15 cellular contexts compared by ENCODE assay signal in genomic region chr5:60671899-60672692, GRCh38. TPM values are rescaled to one million over a fixed set of nuclear protein-coding genes. Genes with fewer than 3 reads are reported as not detected.
DNase-seq lines count a peak whose midpoint lies in the region; ATAC-seq and TF ChIP-seq lines count a peak whose summit lies in the region.
"Had no signal": no experiment of that assay in that cellular context is flagged by ENCODE, and none has a peak within 500 bp of the region (broad histone marks: within the 10 kb centered on the region; RNA-seq: fewer than 3 reads in every experiment).

No MANE protein-coding gene starts in this region.

- WGBS in endodermal cell (ENCODE audit: insufficient coverage in 1 of 2, insufficient read length in 1 of 2), 2 experiments = 76 to 91% methylated on average over 2 to 6 of the region's 6 CpGs

- intact Hi-C loops in Right ventricle myocardium superior (cut with DNase I) = no loop called here

- ATAC-seq in HG02973 (IDR thresholded peaks at IDR 0.05; ENCODE audit: unreplicated experiment) (no peak), Right ventricle myocardium superior (ENCODE audit: poor library complexity) (no peak)

- no peaks in the 10 kb centered on the region for H3K36me3 Mint-ChIP-seq in endodermal cell (ENCODE audit: low read depth)
- peaks cover under 1% of the 10 kb centered on the region for H3K36me3 Mint-ChIP-seq in nephron (ENCODE audit: low read depth)
- H3K36me3 Mint-ChIP-seq in endothelial cell (ENCODE audit: low read depth, unreplicated experiment) = no peaks in the 10 kb centered on the region

- peak overlapping the region; percentile 64 for H3K27ac Mint-ChIP-seq in endodermal cell
- peak overlapping the region; percentile 49 to 94 (median 81) for H3K27ac Mint-ChIP-seq in nephron
- no peak overlapping the region for H3K27ac Mint-ChIP-seq in endothelial cell (ENCODE audit: unreplicated experiment)

- no peaks in the 10 kb centered on the region for H3K36me3 ChIP-seq in Peyer's patch
- H3K36me3 ChIP-seq in endodermal cell (ENCODE audit: control insufficient read depth, insufficient read depth, low read length) = no peaks in the 10 kb centered on the region

- TF ChIP-seq CTCF in Peyer's patch (IDR thresholded peaks at IDR 0.05) (no peak), endodermal cell (conservative IDR thresholded peaks at IDR 0.05) (no peak), nephron (IDR thresholded peaks at IDR 0.05; ENCODE audit: unreplicated experiment in 3 of 3) (no peak), endothelial cell (IDR thresholded peaks at IDR 0.05; ENCODE audit: unreplicated experiment) (no peak)

- no peaks in the 10 kb centered on the region for H3K9me3 Mint-ChIP-seq in endodermal cell
- H3K9me3 Mint-ChIP-seq in nephron = no peaks in the 10 kb centered on the region
- H3K9me3 Mint-ChIP-seq in endothelial cell (ENCODE audit: unreplicated experiment) = no peaks in the 10 kb centered on the region

- no peak for TF ChIP-seq POLR2A in Peyer's patch (IDR thresholded peaks at IDR 0.05)

- peaks cover 0 to 26% (median 5%) of the 10 kb centered on the region in 4 donors for H3K4me1 ChIP-seq in Peyer's patch
- peaks cover 21% of the 10 kb centered on the region for H3K4me1 ChIP-seq in endodermal cell (ENCODE audit: control insufficient read depth, insufficient read depth, low read length)

- H3K4me1 Mint-ChIP-seq in endodermal cell (peaks cover 47% of the 10 kb centered on the region), nephron (peaks cover 3% of the 10 kb centered on the region), endothelial cell (ENCODE audit: unreplicated experiment) (peaks cover 28% of the 10 kb centered on the region)

- no peak overlapping the region for H3K9ac ChIP-seq in endodermal cell (ENCODE audit: extremely low read depth, low read length, poor library complexity, severe bottlenecking)
- H3K9ac ChIP-seq: GM23248, KMS-11 had no signal

- H3K4me3 ChIP-seq in Peyer's patch (no peak overlapping the region), endodermal cell (ENCODE audit: low read length) (peak overlapping the region; percentile 41)
- H3K4me3 ChIP-seq: GM23248, PC-9 had no signal

- peak overlapping the region in 3 of 4 donors; percentile 13 to 89 (median 88) for H3K27ac ChIP-seq in Peyer's patch
- H3K27ac ChIP-seq in endodermal cell (ENCODE audit: low read depth, low read length) = no peak overlapping the region
- H3K27ac ChIP-seq: GM23248, KMS-11, PC-9 had no signal

- peak overlapping the region; percentile 6 for H3K4me3 Mint-ChIP-seq in endodermal cell
- no peak overlapping the region for H3K4me3 Mint-ChIP-seq in nephron
- no peak overlapping the region for H3K4me3 Mint-ChIP-seq in endothelial cell (ENCODE audit: unreplicated experiment)

- DNase-seq in Peyer's patch = no peak
- DNase-seq in endodermal cell = no peak
- DNase-seq in endothelial cell (ENCODE audit: low spot score) = no peak
- no peak for DNase-seq in COLO668 (lab: John Stamatoyannopoulos, UW; ENCODE audit: unreplicated experiment)
- no peak for DNase-seq in Right ventricle myocardium superior
- DNase-seq: DMS79, GM23248, NCI-H1436, NCI-H2029 treated with DMSO at 0.1 percent for 48 hours, NCI-H2171 treated with DMSO at 0.1 percent for 48 hours, NCI-H774, PC-9 had no signal

- H3K27me3 Mint-ChIP-seq in endodermal cell (ENCODE audit: insufficient read depth) = no peaks in the 10 kb centered on the region
- no peaks in the 10 kb centered on the region for H3K27me3 Mint-ChIP-seq in nephron (ENCODE audit: low read depth)
- peaks cover 9% of the 10 kb centered on the region for H3K27me3 Mint-ChIP-seq in endothelial cell (ENCODE audit: unreplicated experiment)

- H3K9me3 ChIP-seq in Peyer's patch = no peaks in the 10 kb centered on the region
- H3K9me3 ChIP-seq in endodermal cell (ENCODE audit: control insufficient read depth, low read length) = no peaks in the 10 kb centered on the region

- H3K27me3 ChIP-seq in Peyer's patch = no peaks in the 10 kb centered on the region
- H3K27me3 ChIP-seq in endodermal cell (ENCODE audit: control insufficient read depth, insufficient read depth, low read length, poor library complexity, severe bottlenecking) = no peaks in the 10 kb centered on the region

RNA-seq across cellular contexts. Expression of gene DEPDC1B, which starts 27.9 kb away (rescaled TPM):
- 10 to 100 TPM; 10.5 to 13.2 (median 11.2) TPM for total RNA-seq in Peyer's patch
- 10 to 100 TPM; 32.2 to 42.1 TPM for total RNA-seq in endodermal cell
- 56.1 TPM for polyA plus RNA-seq in endodermal cell (2013, experiment 1 of 2)
- 53.8 TPM for polyA plus RNA-seq in endodermal cell (2013, experiment 2 of 2)
- 6.4 TPM for total RNA-seq in endothelial cell (ENCODE audit: unreplicated experiment)
- 0.27 TPM for total RNA-seq in Right ventricle myocardium superior
